ENCODE assay signal across 9 cellular contexts in genomic region chr13:27427663-27428062, GRCh38. TPM values are rescaled to one million over a fixed set of nuclear protein-coding genes. Genes with fewer than 3 reads are reported as not detected.
DNase-seq lines count a peak whose midpoint lies in the region; ATAC-seq and TF ChIP-seq lines count a peak whose summit lies in the region.
"Had no signal": no experiment of that assay in that cellular context is flagged by ENCODE, and none has a peak within 500 bp of the region (broad histone marks: within the 10 kb centered on the region; RNA-seq: fewer than 3 reads in every experiment).

No MANE protein-coding gene starts in this region.

- intact Hi-C loops in dorsolateral prefrontal cortex (cut with DNase I) = loop anchor here (2.0 to 10.0 kb wide), 3 partner anchors 53 to 197 kb away; partner anchors contain the start of genes LNX2 (in 2 of the 2), POLR1D (in 2 of the 2) and RASL11A (in 1 of the 2)

- no peaks in the 10 kb centered on the region for H3K9me3 Mint-ChIP-seq in activated T-cell treated with anti-CD3 and anti-CD28 coated beads, Interleukin-2, amount 50 U/mL, for 4 hours
- H3K9me3 Mint-ChIP-seq in stimulated activated memory B cell treated with anti-CD40 and anti-IgM and Interleukin-4, amounts not matched to agents 10 μg/mL and 1 μg/mL and 100 μg/mL, for 72 hours = no peaks in the 10 kb centered on the region

- H3K4me3 ChIP-seq in RWPE2 (ENCODE audit: severe bottlenecking) (no peak overlapping the region), dorsolateral prefrontal cortex (peak overlapping the region in 3 of 59 donors; percentile 75 to 94 (median 94)), SK-N-SH (ENCODE audit: low read depth in 2 of 2, low read length in 1 of 2) (no peak overlapping the region)

- H3K79me2 ChIP-seq in SK-N-SH (ENCODE audit: insufficient read depth) = peaks cover 26% of the 10 kb centered on the region

- no peak for TF ChIP-seq EP300 in SK-N-SH (IDR thresholded peaks at IDR 0.05; ENCODE audit: borderline replicate concordance in 1 of 2, low read depth in 1 of 2, low read length in 1 of 2)

- peak overlapping the region; percentile 78 for H3K27ac Mint-ChIP-seq in stimulated activated memory B cell treated with anti-CD40 and anti-IgM and Interleukin-4, amounts not matched to agents 10 μg/mL and 1 μg/mL and 100 μg/mL, for 72 hours

- peaks cover 58% of the 10 kb centered on the region for H3K36me3 ChIP-seq in RWPE2 (ENCODE audit: low read depth)
- peaks cover 36 to 42% of the 10 kb centered on the region in 2 experiments for H3K36me3 ChIP-seq in SK-N-SH (replicated peaks in 1 of 2; ENCODE audit: control insufficient read depth in 1 of 2, insufficient read depth in 2 of 2, low read length in 1 of 2)

- H4K20me1 ChIP-seq in SK-N-SH (ENCODE audit: insufficient read depth) = peaks cover 12% of the 10 kb centered on the region

- ATAC-seq in activated T-cell treated with anti-CD3 and anti-CD28 coated beads, Interleukin-2, amount 50 U/mL, for 4 hours = no peak
- no peak for ATAC-seq in RWPE2 (ENCODE audit: low read depth)
- no peak for ATAC-seq in stimulated activated memory B cell treated with anti-CD40 and anti-IgM and Interleukin-4, amounts not matched to agents 10 μg/mL and 1 μg/mL and 100 μg/mL, for 72 hours
- ATAC-seq in HG02759 (IDR thresholded peaks at IDR 0.05; ENCODE audit: unreplicated experiment) = no peak

- peaks cover 6% of the 10 kb centered on the region for H3F3A ChIP-seq in SK-N-SH (replicated peaks; ENCODE audit: insufficient read depth)

- H3K27ac ChIP-seq in RWPE2 (ENCODE audit: poor library complexity, severe bottlenecking) = peak overlapping the region; percentile 82
- peak overlapping the region in 39 of 59 donors; percentile 24 to 96 (median 86) for H3K27ac ChIP-seq in dorsolateral prefrontal cortex
- no peak overlapping the region for H3K27ac ChIP-seq in SK-N-SH (ENCODE audit: low read depth in 2 of 2, low read length in 1 of 2)

- WGBS in SK-N-SH (ENCODE audit: low lambda C conversion rate) = 87% methylated on average over 2 of the region's 2 CpGs

- H3K36me3 Mint-ChIP-seq in activated T-cell treated with anti-CD3 and anti-CD28 coated beads, Interleukin-2, amount 50 U/mL, for 4 hours (ENCODE audit: insufficient read depth) = peaks cover 34% of the 10 kb centered on the region
- peaks cover 39% of the 10 kb centered on the region for H3K36me3 Mint-ChIP-seq in stimulated activated memory B cell treated with anti-CD40 and anti-IgM and Interleukin-4, amounts not matched to agents 10 μg/mL and 1 μg/mL and 100 μg/mL, for 72 hours

- H3K9me3 ChIP-seq in RWPE2 (ENCODE audit: severe bottlenecking) (no peaks in the 10 kb centered on the region), SK-N-SH (no peaks in the 10 kb centered on the region)

- H3K27me3 ChIP-seq in RWPE2 (ENCODE audit: insufficient read depth, poor library complexity, severe bottlenecking) (no peaks in the 10 kb centered on the region), dorsolateral prefrontal cortex (no peaks in the 10 kb centered on the region), SK-N-SH (ENCODE audit: insufficient read depth) (no peaks in the 10 kb centered on the region)

- H3K4me1 ChIP-seq in RWPE2 (ENCODE audit: insufficient read depth, poor library complexity, severe bottlenecking) (peaks cover 8% of the 10 kb centered on the region), SK-N-SH (ENCODE audit: control insufficient read depth in 1 of 2, insufficient read depth in 2 of 2, low read depth in 1 of 2, low read length in 1 of 2) (peaks cover 10 to 21% of the 10 kb centered on the region in 2 experiments)

- TF ChIP-seq CTCF in RWPE2 (IDR thresholded peaks at IDR 0.05; ENCODE audit: poor library complexity, severe bottlenecking) = no peak
- no peak for TF ChIP-seq CTCF in dorsolateral prefrontal cortex (IDR thresholded peaks at IDR 0.05 in 54 of 56, conservative IDR thresholded peaks at IDR 0.05 in 2 of 56; ENCODE audit: low read depth in 1 of 56, partially characterized antibody in 56 of 56)
- no peak for TF ChIP-seq CTCF in SK-N-SH (IDR thresholded peaks at IDR 0.05)

- peak overlapping the region; percentile 91 for H3K4me3 Mint-ChIP-seq in activated T-cell treated with anti-CD3 and anti-CD28 coated beads, Interleukin-2, amount 50 U/mL, for 4 hours
- H3K4me3 Mint-ChIP-seq in stimulated activated memory B cell treated with anti-CD40 and anti-IgM and Interleukin-4, amounts not matched to agents 10 μg/mL and 1 μg/mL and 100 μg/mL, for 72 hours = no peak overlapping the region

- TF ChIP-seq RAD21 in SK-N-SH (IDR thresholded peaks at IDR 0.05; ENCODE audit: low read length) = no peak

- CTCF ChIA-PET in SK-N-SH (lab: Yijun Ruan, JAX) = interaction anchor here (0.8 to 1.2 kb wide), 2 partner anchors 22 to 399 kb away, joined by 3 to 4 read pairs; no protein-coding TSS in a partner anchor

- H3K9ac ChIP-seq in SK-N-SH = no peak overlapping the region

- POLR2A ChIA-PET in SK-N-SH (lab: Yijun Ruan, JAX) = no interaction called here

- no peak overlapping the region for H2AFZ ChIP-seq in SK-N-SH (ENCODE audit: low read depth)

- no peaks in the 10 kb centered on the region for H3K27me3 Mint-ChIP-seq in activated T-cell treated with anti-CD3 and anti-CD28 coated beads, Interleukin-2, amount 50 U/mL, for 4 hours (ENCODE audit: low read depth)
- no peaks in the 10 kb centered on the region for H3K27me3 Mint-ChIP-seq in stimulated activated memory B cell treated with anti-CD40 and anti-IgM and Interleukin-4, amounts not matched to agents 10 μg/mL and 1 μg/mL and 100 μg/mL, for 72 hours

- H3K4me2 ChIP-seq in SK-N-SH = no peak overlapping the region

- no peaks in the 10 kb centered on the region for H3K9me2 ChIP-seq in SK-N-SH

- H3K4me1 Mint-ChIP-seq in activated T-cell treated with anti-CD3 and anti-CD28 coated beads, Interleukin-2, amount 50 U/mL, for 4 hours (ENCODE audit: low read depth) = peaks cover 57% of the 10 kb centered on the region
- peaks cover 40% of the 10 kb centered on the region for H3K4me1 Mint-ChIP-seq in stimulated activated memory B cell treated with anti-CD40 and anti-IgM and Interleukin-4, amounts not matched to agents 10 μg/mL and 1 μg/mL and 100 μg/mL, for 72 hours

- no peak for DNase-seq in activated T-cell treated with anti-CD3 and anti-CD28 coated beads, Interleukin-2, amount 50 U/mL, for 4 hours
- no peak for DNase-seq in activated T-cell treated with anti-CD3 and anti-CD28 coated beads, Interleukin-2, amount 50 U/mL, for 48 hours
- DNase-seq in RWPE2 (ENCODE audit: low spot score) (no peak), dorsolateral prefrontal cortex (no peak), AG08396 (ENCODE audit: low spot score) (no peak), SK-N-SH (no peak)
- DNase-seq: NCI-H187 treated with DMSO at 0.1 percent for 48 hours had no signal

TF ChIP-seq in SK-N-SH, 30 proteins besides CTCF, POLR2A, EP300 and RAD21 (continues in another document):
- TF ChIP-seq EZH2phosphoT487 (IDR thresholded peaks at IDR 0.05; ENCODE audit: borderline replicate concordance, low read depth) (no peak), RFX5 (IDR thresholded peaks at IDR 0.05; ENCODE audit: low read length) (no peak), NFIC (IDR thresholded peaks at IDR 0.05; ENCODE audit: borderline replicate concordance) (no peak), GABPA (IDR thresholded peaks at IDR 0.05; ENCODE audit: low read depth) (no peak), FOSL2 (IDR thresholded peaks at IDR 0.05; ENCODE audit: borderline replicate concordance, low read depth) (no peak), YY1 (IDR thresholded peaks at IDR 0.05; ENCODE audit: low read depth) (no peak), POLR2AphosphoS5 (IDR thresholded peaks at IDR 0.05; ENCODE audit: low read depth, low read length) (no peak), FOXJ3 (CRISPR knock-in tag; IDR thresholded peaks at IDR 0.05) (no peak), SIN3A (IDR thresholded peaks at IDR 0.05; ENCODE audit: borderline replicate concordance, low read depth, low read length) (no peak), CHD2 (IDR thresholded peaks at IDR 0.05; ENCODE audit: low read length, partially characterized antibody) (no peak)
- TF ChIP-seq, protein P1, sequence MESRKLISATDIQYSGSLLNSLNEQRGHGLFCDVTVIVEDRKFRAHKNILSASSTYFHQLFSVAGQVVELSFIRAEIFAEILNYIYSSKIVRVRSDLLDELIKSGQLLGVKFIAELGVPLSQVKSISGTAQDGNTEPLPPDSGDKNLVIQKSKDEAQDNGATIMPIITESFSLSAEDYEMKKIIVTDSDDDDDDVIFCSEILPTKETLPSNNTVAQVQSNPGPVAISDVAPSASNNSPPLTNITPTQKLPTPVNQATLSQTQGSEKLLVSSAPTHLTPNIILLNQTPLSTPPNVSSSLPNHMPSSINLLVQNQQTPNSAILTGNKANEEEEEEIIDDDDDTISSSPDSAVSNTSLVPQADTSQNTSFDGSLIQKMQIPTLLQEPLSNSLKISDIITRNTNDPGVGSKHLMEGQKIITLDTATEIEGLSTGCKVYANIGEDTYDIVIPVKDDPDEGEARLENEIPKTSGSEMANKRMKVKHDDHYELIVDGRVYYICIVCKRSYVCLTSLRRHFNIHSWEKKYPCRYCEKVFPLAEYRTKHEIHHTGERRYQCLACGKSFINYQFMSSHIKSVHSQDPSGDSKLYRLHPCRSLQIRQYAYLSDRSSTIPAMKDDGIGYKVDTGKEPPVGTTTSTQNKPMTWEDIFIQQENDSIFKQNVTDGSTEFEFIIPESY (IDR thresholded peaks at IDR 0.05; ENCODE audit: borderline replicate concordance, low read depth) = no peak
- TF ChIP-seq, protein P2, sequence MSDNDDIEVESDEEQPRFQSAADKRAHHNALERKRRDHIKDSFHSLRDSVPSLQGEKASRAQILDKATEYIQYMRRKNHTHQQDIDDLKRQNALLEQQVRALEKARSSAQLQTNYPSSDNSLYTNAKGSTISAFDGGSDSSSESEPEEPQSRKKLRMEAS (IDR thresholded peaks at IDR 0.05; ENCODE audit: low read depth) = no peak

RNA-seq across cellular contexts. Expression of gene GTF3A, which starts 3.2 kb away (rescaled TPM):
- total RNA-seq in activated T-cell treated with anti-CD3 and anti-CD28 coated beads, Interleukin-2, amount 50 U/mL, for 4 hours = 100 to 1,000 TPM; 203 to 279 (median 246) TPM
- 100 to 1,000 TPM in 1 of 120 experiments, 10 to 100 TPM in 119; 43.2 to 103 (median 71.3) TPM for total RNA-seq in dorsolateral prefrontal cortex
- 57.1 and 75.4 TPM in 2 replicates for polyA plus RNA-seq in SK-N-SH (2012; rRNA removed)
- 113 and 132 TPM in 2 replicates for polyA plus RNA-seq in SK-N-SH (2012; cell fraction: cytosol; rRNA removed)
- 32.3 and 39.3 TPM in 2 replicates for polyA plus RNA-seq in SK-N-SH (2012; cell fraction: nucleus; rRNA removed)

RNA-seq across cellular contexts. Expression of gene MTIF3, which starts 22.7 kb away (rescaled TPM):
- total RNA-seq in activated T-cell treated with anti-CD3 and anti-CD28 coated beads, Interleukin-2, amount 50 U/mL, for 4 hours = 10 to 100 TPM; 19.8 to 28.2 (median 21.2) TPM
- 10 to 100 TPM; 32.1 to 71.7 (median 50.4) TPM for total RNA-seq in dorsolateral prefrontal cortex
- polyA plus RNA-seq in SK-N-SH (2012; rRNA removed) = 29.5 and 35.6 TPM in 2 replicates
- polyA plus RNA-seq in SK-N-SH (2012; cell fraction: cytosol; rRNA removed) = 36.4 and 56.6 TPM in 2 replicates
- polyA plus RNA-seq in SK-N-SH (2012; cell fraction: nucleus; rRNA removed) = 42.6 and 50.7 TPM in 2 replicates

Comparison
In these comparisons a context has a peak if more than half of its experiments do, and no peak if none do; other contexts are left out.
1. H3K27ac ChIP-seq: peak in RWPE2 (single experiment) and dorsolateral prefrontal cortex (39 of 59); none in SK-N-SH (0 of 2).